In the genomic region with DNA sequence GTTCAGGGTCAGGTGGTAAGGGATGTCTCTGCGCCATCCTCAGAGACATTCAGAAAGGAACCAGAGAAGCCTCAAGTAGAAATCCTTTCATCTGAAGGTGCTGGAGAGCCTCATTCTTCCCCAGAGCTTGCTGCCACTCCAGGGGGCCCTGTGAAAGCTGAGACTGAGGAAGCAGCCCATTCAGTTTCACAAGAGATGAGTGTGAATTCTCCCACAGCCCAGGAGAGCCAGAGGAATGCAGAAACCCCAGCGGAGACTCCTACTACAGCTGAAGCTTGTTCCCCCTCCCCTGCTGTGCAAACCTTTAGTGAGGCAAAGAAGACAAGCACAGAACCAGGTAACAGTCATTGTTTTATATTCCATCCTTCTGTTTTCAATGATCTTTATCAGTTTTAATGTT, we compare ENCODE assay signal across 27 cellular contexts. TPM values are rescaled to one million over a fixed set of nuclear protein-coding genes. Genes with fewer than 3 reads are reported as not detected.
DNase-seq lines count a peak whose midpoint lies in the region; ATAC-seq and TF ChIP-seq lines count a peak whose summit lies in the region.
"Had no signal": no experiment of that assay in that cellular context is flagged by ENCODE, and none has a peak within 500 bp of the region (broad histone marks: within the 10 kb centered on the region; RNA-seq: fewer than 3 reads in every experiment).

No MANE protein-coding gene starts in this region.

- H3K36me3 ChIP-seq in A673 (ENCODE audit: insufficient read depth, low read length, poor library complexity, severe bottlenecking): no peaks in the 10 kb centered on the region
- H3K36me3 ChIP-seq in HUES6 (ENCODE audit: control insufficient read depth, insufficient read depth, low read length): peaks cover 3% of the 10 kb centered on the region; the same call in 1 of the 2 replicates

- TF ChIP-seq CTCF in A673 (conservative IDR thresholded peaks at IDR 0.05; ENCODE audit: low read depth, low read length) (no peak), choroid plexus epithelial cell (conservative IDR thresholded peaks at IDR 0.05; ENCODE audit: low read depth, low read length) (no peak)

- no peak overlapping the region for H3K9ac ChIP-seq in HUES6 (ENCODE audit: low read length)

- CTCF ChIA-PET in A673 (lab: Charles Lee): no interaction called here

- H3K4me1 ChIP-seq in A673 (ENCODE audit: insufficient read depth, low read length, poor library complexity, severe bottlenecking) (peaks cover 8% of the 10 kb centered on the region), HUES6 (ENCODE audit: control insufficient read depth, insufficient read depth, low read length) (peaks cover 50% of the 10 kb centered on the region)
- H3K4me1 ChIP-seq: upper lobe of right lung had no signal

- no TSS peak for BruUV-seq in A673 (replicated peaks; lab: Mats Ljungman, UMichigan)

- intact Hi-C loops in A673 (cut with micrococcal nuclease; ENCODE audit: unreplicated experiment): no loop called here

- no peak overlapping the region for H3K4me3 ChIP-seq in A673 (ENCODE audit: low read depth, low read length, poor library complexity, severe bottlenecking)
- 0 out of 2 replicates have a peak overlapping the region, but pooled peaks have one; percentile 10 for H3K4me3 ChIP-seq in HUES6 (ENCODE audit: low read depth, low read length)
- H3K4me3 ChIP-seq in choroid plexus epithelial cell (ENCODE audit: low read depth, low read length): no peak overlapping the region
- H3K4me3 ChIP-seq: adrenal gland, hepatocyte, upper lobe of right lung had no signal

- DNase-seq in A673 (ENCODE audit: low spot score) (peak; percentile 45), choroid plexus epithelial cell (ENCODE audit: low read depth) (peak; percentile 87), iPS-NIHi7 (ENCODE audit: extremely low spot score) (peak; percentile 78), NCI-H1417 (lab: John Stamatoyannopoulos, UW) (no peak), NCI-H2029 (lab: John Stamatoyannopoulos, UW) (no peak)
- DNase-seq: activated CD4-positive, alpha-beta memory T cell treated with anti-CD3 and anti-CD28 coated beads for 36 hours; activated CD4-positive, alpha-beta T cell treated with anti-CD3 and anti-CD28 coated beads for 1 hour; activated CD8-positive, alpha-beta memory T cell treated with anti-CD3 and anti-CD28 coated beads, Interleukin-2, amount 50 U/mL, for 48 hours; activated naive CD4-positive, alpha-beta T cell treated with anti-CD3 and anti-CD28 coated beads for 36 hours; adrenal gland; cerebellar nuclear complex; DMS79 treated with DMSO at 0.1 percent for 48 hours; HCEC 1CT; kidney; left ventricle myocardium superior; NCI-H1694 treated with DMSO at 0.1 percent for 48 hours; NCI-H526; right cardiac atrium; SHP77; stimulated activated CD4-positive, alpha-beta T cell treated with anti-CD3 and anti-CD28 coated beads, Interleukin-1b, Interleukin-23, amount 100 ng/mL, for 48 hours; stimulated activated naive CD4-positive, alpha-beta T cell treated with Interleukin-2 at 50 U/mL for 16 hours; upper lobe of right lung had no signal

- POLR2A ChIA-PET in A673 (lab: Charles Lee; ENCODE audit: low non-redundant PET): no interaction called here

- no peak for ATAC-seq in HG03571 (IDR thresholded peaks at IDR 0.05; ENCODE audit: unreplicated experiment)
- no peak for ATAC-seq in GM18511 (IDR thresholded peaks at IDR 0.05; ENCODE audit: unreplicated experiment)
- ATAC-seq: HepG2, left ventricle myocardium superior, right cardiac atrium, upper lobe of right lung had no signal

- no peak overlapping the region for H3K27ac ChIP-seq in A673 (ENCODE audit: low read depth, low read length, poor library complexity, severe bottlenecking)
- no peak overlapping the region for H3K27ac ChIP-seq in HUES6 (ENCODE audit: low read depth, low read length)
- H3K27ac ChIP-seq: adrenal gland, hepatocyte, upper lobe of right lung had no signal

- H3K27me3 ChIP-seq in A673 (replicated peaks; ENCODE audit: insufficient read depth, low read depth, low read length, poor library complexity) (no peaks in the 10 kb centered on the region), HUES6 (ENCODE audit: control insufficient read depth, insufficient read depth, low read length) (no peaks in the 10 kb centered on the region)
- H3K27me3 ChIP-seq: adrenal gland, hepatocyte, upper lobe of right lung had no signal

- H3K9me3 ChIP-seq in A673 (ENCODE audit: low read depth, low read length, poor library complexity, severe bottlenecking) (no peaks in the 10 kb centered on the region), HUES6 (ENCODE audit: control insufficient read depth, insufficient read depth, low read depth, low read length) (no peaks in the 10 kb centered on the region)
- H3K9me3 ChIP-seq: adrenal gland, upper lobe of right lung had no signal

RNA-seq across cellular contexts. Expression of a gene that starts 38.7 kb away (rescaled TPM):
- 21.8 and 25.3 TPM in 2 replicates for total RNA-seq in A673 (2021)

Comparison
In these comparisons a context has a peak if more than half of its experiments do, and no peak if none do; other contexts are left out.
1. DNase-seq: peak in A673 (single experiment), choroid plexus epithelial cell (single experiment) and iPS-NIHi7 (single experiment); none in NCI-H1417 (0 of 3) and NCI-H2029 (single experiment).